25 cellular contexts compared by ENCODE assay signal in the genomic region with DNA sequence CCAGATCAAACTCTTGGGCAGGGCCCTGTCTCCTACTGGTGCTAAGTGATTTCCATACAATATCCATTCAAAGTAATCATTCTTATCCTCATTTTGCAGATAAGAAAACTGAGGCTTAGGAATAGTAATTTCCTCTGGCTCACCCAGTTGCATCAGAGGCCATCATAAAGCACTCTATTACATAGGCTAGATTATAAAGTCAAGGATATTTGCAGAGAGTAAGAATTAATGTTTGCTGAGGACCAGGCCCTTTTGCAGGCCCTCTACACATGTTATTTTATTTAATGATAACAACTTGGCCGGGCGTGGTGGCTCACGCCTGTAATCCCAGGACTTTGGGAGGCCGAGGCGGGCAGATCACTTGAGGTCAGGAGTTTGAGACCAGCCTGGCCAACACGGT.
DNase-seq lines count a peak whose midpoint lies in the region; ATAC-seq, FAIRE-seq and TF ChIP-seq lines count a peak whose summit lies in the region.
"Had no signal": no experiment of that assay in that cellular context is flagged by ENCODE, and none has a peak within 500 bp of the region (broad histone marks: within the 10 kb centered on the region; RNA-seq: fewer than 3 reads in every experiment).

No MANE protein-coding gene starts in this region.

- TF ChIP-seq CTCF in mucosa of descending colon (IDR thresholded peaks at IDR 0.05): no peak

- H3K9me3 ChIP-seq in mucosa of descending colon: no peaks in the 10 kb centered on the region
- H3K9me3 ChIP-seq: BE2C, BLaER1 had no signal

- intact Hi-C loops in left colon (cut with DNase I, micrococcal nuclease): no loop called here
- intact Hi-C loops in mucosa of descending colon (cut with DNase I, micrococcal nuclease): no loop called here

- no peak overlapping the region for H3K4me3 ChIP-seq in mucosa of descending colon
- H3K4me3 ChIP-seq: BLaER1, GM12878 had no signal

- no peaks in the 10 kb centered on the region for H3K36me3 ChIP-seq in mucosa of descending colon (ENCODE audit: low read depth)
- H3K36me3 ChIP-seq: BE2C, BLaER1 had no signal

- ATAC-seq in left colon (peak; percentile 70), mucosa of descending colon (peak; percentile 64)
- ATAC-seq: GM12878 had no signal

- no peak for FAIRE-seq in urothelium cell line (lab: Jason Lieb, UNC)
- FAIRE-seq: A204.1, GM12878, GM12892, GM18507 had no signal

- DNase-seq in left colon (no peak), mucosa of descending colon (no peak), urothelium cell line (ENCODE audit: low spot score) (no peak), KBM-7 (no peak)
- no peak for DNase-seq in activated naive CD4-positive, alpha-beta T cell treated with anti-CD3 and anti-CD28 coated beads, Interleukin-2, amount 50 U/mL, for 16 hours
- DNase-seq: 8988T; ACHN; BE2C; C1 segment of cervical spinal cord; CD4-positive, alpha-beta memory T cell; CD4-positive, CD25-positive, alpha-beta regulatory T cell; CD8-positive, alpha-beta memory T cell; COR-L47; DMS 273 treated with DMSO at 0.1 percent for 48 hours; DMS153; DMS53; DMS79; DND-41; EL; GDM1 had no signal

- H3K4me1 ChIP-seq in mucosa of descending colon (ENCODE audit: low read depth): no peaks in the 10 kb centered on the region
- H3K4me1 ChIP-seq: BE2C, BLaER1 had no signal

- in situ Hi-C loops in KBM-7 (cut with MboI; ENCODE audit: low pct_unique_long_range_greater_than_20kb, low sequenced_read_pairs): no loop called here
